In genomic region chrX:74890676-74891430, GRCh38 we compare ENCODE assay signal across 13 cellular contexts. TPM values are rescaled to one million over a fixed set of nuclear protein-coding genes. Genes with fewer than 3 reads are reported as not detected.
DNase-seq lines count a peak whose midpoint lies in the region; ATAC-seq and TF ChIP-seq lines count a peak whose summit lies in the region.
"Had no signal": no experiment of that assay in that cellular context is flagged by ENCODE, and none has a peak within 500 bp of the region (broad histone marks: within the 10 kb centered on the region; RNA-seq: fewer than 3 reads in every experiment).

No MANE protein-coding gene starts in this region.

- WGBS in body of pancreas, 2 donors = 64 to 79% methylated on average over 3 to 4 of the region's 4 CpGs

- no peaks in the 10 kb centered on the region for H3K9me3 Mint-ChIP-seq in activated T-helper 17 cell treated with anti-CD3 and anti-CD28 coated beads, Interleukin-2, amount 50 U/mL, for 72 hours

- H3K36me3 Mint-ChIP-seq in activated T-helper 17 cell treated with anti-CD3 and anti-CD28 coated beads, Interleukin-2, amount 50 U/mL, for 72 hours (ENCODE audit: low read depth) = no peaks in the 10 kb centered on the region
- H3K36me3 Mint-ChIP-seq: brain; naive thymus-derived CD8-positive, alpha-beta T cell had no signal

- no peaks in the 10 kb centered on the region for H3K4me1 Mint-ChIP-seq in activated T-helper 17 cell treated with anti-CD3 and anti-CD28 coated beads, Interleukin-2, amount 50 U/mL, for 72 hours

- H3K27ac Mint-ChIP-seq in activated T-helper 17 cell treated with anti-CD3 and anti-CD28 coated beads, Interleukin-2, amount 50 U/mL, for 72 hours = no peak overlapping the region

- no peak overlapping the region for H3K27ac ChIP-seq in body of pancreas

- no peaks in the 10 kb centered on the region for H3K4me1 ChIP-seq in body of pancreas

- TF ChIP-seq POLR2A in body of pancreas (IDR thresholded peaks at IDR 0.05) = no peak

- ATAC-seq in GM18520 (IDR thresholded peaks at IDR 0.05; ENCODE audit: unreplicated experiment) (peak; percentile 95), GM19468 (IDR thresholded peaks at IDR 0.05; ENCODE audit: extremely low read depth, unreplicated experiment) (peak; percentile 95), HG02981 (IDR thresholded peaks at IDR 0.05; ENCODE audit: unreplicated experiment) (peak; percentile 92), body of pancreas (no peak)
- peak; percentile 77 for ATAC-seq in activated T-helper 17 cell treated with anti-CD3 and anti-CD28 coated beads, Interleukin-2, amount 50 U/mL, for 72 hours (replicated peaks)
- ATAC-seq: naive thymus-derived CD8-positive, alpha-beta T cell had no signal

- DNase-seq in GM19238 (ENCODE audit: insufficient read length, low spot score) (no peak), occipital lobe (lab: John Stamatoyannopoulos, UW) (no peak), NCI-H510A treated with DMSO at 0.1 percent for 48 hours (lab: John Stamatoyannopoulos, UW) (no peak), body of pancreas (no peak)
- DNase-seq: COR-L47; Kasumi-1; naive thymus-derived CD8-positive, alpha-beta T cell; stimulated activated naive CD4-positive, alpha-beta T cell treated with Interleukin-2 at 50 U/mL for 16 hours had no signal

- no peaks in the 10 kb centered on the region for H3K36me3 ChIP-seq in body of pancreas (replicated peaks in 1 of 2; ENCODE audit: insufficient read depth in 1 of 2, low read depth in 2 of 2)

- no peaks in the 10 kb centered on the region for H3K9me3 ChIP-seq in body of pancreas

- no peak overlapping the region for H3K4me3 ChIP-seq in body of pancreas

- H3K27me3 ChIP-seq in body of pancreas = no peaks in the 10 kb centered on the region

- no peaks in the 10 kb centered on the region for H3K27me3 Mint-ChIP-seq in activated T-helper 17 cell treated with anti-CD3 and anti-CD28 coated beads, Interleukin-2, amount 50 U/mL, for 72 hours
- H3K27me3 Mint-ChIP-seq: brain; naive thymus-derived CD8-positive, alpha-beta T cell had no signal

- H3K4me3 Mint-ChIP-seq in activated T-helper 17 cell treated with anti-CD3 and anti-CD28 coated beads, Interleukin-2, amount 50 U/mL, for 72 hours = no peak overlapping the region
- H3K4me3 Mint-ChIP-seq: naive thymus-derived CD8-positive, alpha-beta T cell had no signal

- no peak for TF ChIP-seq CTCF in body of pancreas (IDR thresholded peaks at IDR 0.05)

- intact Hi-C loops in body of pancreas (cut with DNase I) = no loop called here

RNA-seq across cellular contexts. Expression of gene NEXMIF, which starts 34.4 kb away (rescaled TPM):
- total RNA-seq in activated T-helper 17 cell treated with anti-CD3 and anti-CD28 coated beads, Interleukin-2, amount 50 U/mL, for 72 hours = 1 to 10 TPM in 1 of 2 donors, under 1 TPM in 1; 0.24 to 2.8 TPM
- total RNA-seq in occipital lobe (57.1 TPM), body of pancreas (1 to 10 TPM; 2.3 to 2.9 TPM)

Comparison
In these comparisons a context has a peak if more than half of its experiments do, and no peak if none do; other contexts are left out.
1. RNA of gene NEXMIF, which starts 34.4 kb away (total RNA-seq): 57.1 TPM in occipital lobe (single experiment); 2.3 to 2.9 TPM in body of pancreas and 0.24 to 2.8 TPM in activated T-helper 17 cell treated with anti-CD3 and anti-CD28 coated beads, Interleukin-2, amount 50 U/mL, for 72 hours; every median in the first group is over 10 times any median in the second.